ENCODE assay signal across 2 cellular contexts in genomic region chr18:59140287-59140885, GRCh38.
A peak's percentile ranks its signal among the peaks of the same experiment; 100 is the strongest.
TF ChIP-seq lines count a peak whose summit lies in the region.

No MANE protein-coding gene starts in this region.

TF ChIP-seq in HCT116, 20 proteins besides CTCF, POLR2A, EP300 and RAD21:
- TF ChIP-seq REST (IDR thresholded peaks at IDR 0.05; ENCODE audit: low read depth) (peak; percentile 72), JUND (IDR thresholded peaks at IDR 0.05) (no peak)
TF ChIP-seq in HCT116: peak in this region for 1.

TF ChIP-seq in HepG2, 621 proteins besides CTCF, POLR2A, EP300 and RAD21:
- TF ChIP-seq ZNF670 (CRISPR knock-in tag; IDR thresholded peaks at IDR 0.05; ENCODE audit: borderline replicate concordance) = 0 out of 2 replicates have a peak, but pooled peaks have one; percentile 47
- 0 out of 2 replicates have a peak, but pooled peaks have one; percentile 64 for TF ChIP-seq ZNF543 (CRISPR knock-in tag; IDR thresholded peaks at IDR 0.05)
- TF ChIP-seq SIN3A (IDR thresholded peaks at IDR 0.05; ENCODE audit: borderline replicate concordance, low read depth, low read length) = peak; percentile 75; the same call in 1 of the 2 replicates
- TF ChIP-seq ESRRA (CRISPR knock-in tag; IDR thresholded peaks at IDR 0.05; ENCODE audit: low read depth) = 0 out of 2 replicates have a peak, but pooled peaks have one; percentile 2
- TF ChIP-seq ZNF362 (CRISPR knock-in tag; IDR thresholded peaks at IDR 0.05; ENCODE audit: borderline replicate concordance) = 0 out of 2 replicates have a peak, but pooled peaks have one; percentile 7
- TF ChIP-seq ATF4 (CRISPR knock-in tag; IDR thresholded peaks at IDR 0.05) = no peak
- 0 out of 2 replicates have a peak, but pooled peaks have one; percentile 30 for TF ChIP-seq CC2D1A (CRISPR knock-in tag; IDR thresholded peaks at IDR 0.05)
- no peak for TF ChIP-seq GZF1 (CRISPR knock-in tag; IDR thresholded peaks at IDR 0.05)
- TF ChIP-seq EED (CRISPR knock-in tag; IDR thresholded peaks at IDR 0.05) = 0 out of 2 replicates have a peak, but pooled peaks have one; percentile 22
- 0 out of 2 replicates have a peak, but pooled peaks have one; percentile 11 for TF ChIP-seq TBX2 (CRISPR knock-in tag; IDR thresholded peaks at IDR 0.05; ENCODE audit: borderline replicate concordance)
- no peak for TF ChIP-seq NONO (IDR thresholded peaks at IDR 0.05)
- TF ChIP-seq NONO (CRISPR knock-in tag; conservative IDR thresholded peaks at IDR 0.05) = peak; percentile 17; the same call in 1 of the 2 replicates
- TF ChIP-seq ZNF770 (CRISPR knock-in tag; IDR thresholded peaks at IDR 0.05) = no peak
- TF ChIP-seq ZNF230 (CRISPR knock-in tag; IDR thresholded peaks at IDR 0.05) = 0 out of 2 replicates have a peak, but pooled peaks have one; percentile 10
- TF ChIP-seq REST (IDR thresholded peaks at IDR 0.05; ENCODE audit: borderline replicate concordance in 1 of 2, low read depth in 1 of 2, low read length in 2 of 2) = peak; percentile 55 to 90
- TF ChIP-seq TAF15 (IDR thresholded peaks at IDR 0.05; ENCODE audit: low read depth, low read length, poor library complexity, severe bottlenecking) = no peak
- TF ChIP-seq ZNF761 (CRISPR knock-in tag; conservative IDR thresholded peaks at IDR 0.05) = 0 out of 2 replicates have a peak, but pooled peaks have one; percentile 34
- 0 out of 2 replicates have a peak, but pooled peaks have one; percentile 7 for TF ChIP-seq ZFP91 (CRISPR knock-in tag; IDR thresholded peaks at IDR 0.05; ENCODE audit: borderline replicate concordance)
- peak; percentile 6; the same call in 1 of the 2 replicates for TF ChIP-seq MEIS1 (CRISPR knock-in tag; IDR thresholded peaks at IDR 0.05; ENCODE audit: borderline replicate concordance)
- TF ChIP-seq ZNF616 (CRISPR knock-in tag; IDR thresholded peaks at IDR 0.05; ENCODE audit: low read depth) = no peak
- TF ChIP-seq ZNF510 (CRISPR knock-in tag; IDR thresholded peaks at IDR 0.05; ENCODE audit: low read depth) = 0 out of 2 replicates have a peak, but pooled peaks have one; percentile 12
- 0 out of 2 replicates have a peak, but pooled peaks have one; percentile 9 for TF ChIP-seq ZNF556 (CRISPR knock-in tag; IDR thresholded peaks at IDR 0.05; ENCODE audit: borderline replicate concordance)
- TF ChIP-seq KAT7 (CRISPR knock-in tag; IDR thresholded peaks at IDR 0.05; ENCODE audit: borderline replicate concordance) = peak; percentile 22; the same call in 1 of the 2 replicates
- TF ChIP-seq ZNF33B (CRISPR knock-in tag; IDR thresholded peaks at IDR 0.05) = no peak
- TF ChIP-seq MIER2 (CRISPR knock-in tag; IDR thresholded peaks at IDR 0.05) = peak; percentile 90
- TF ChIP-seq GTF3A (CRISPR knock-in tag; conservative IDR thresholded peaks at IDR 0.05) = no peak
- TF ChIP-seq BORCS8-MEF2B (CRISPR knock-in tag; IDR thresholded peaks at IDR 0.05) = 0 out of 2 replicates have a peak, but pooled peaks have one; percentile 29
